In genomic region chr1:212495843-212496494, GRCh38 we compare ENCODE assay signal across 16 cellular contexts.
"Had no signal": no experiment of that assay in that cellular context is flagged by ENCODE, and none has a peak within 500 bp of the region (broad histone marks: within the 10 kb centered on the region; RNA-seq: fewer than 3 reads in every experiment).

No MANE protein-coding gene starts in this region.

- H3K27ac ChIP-seq: adrenal gland, breast epithelium, stomach, testis had no signal

- ATAC-seq: activated naive CD4-positive, alpha-beta T cell treated with anti-CD3 and anti-CD28 coated beads, Interleukin-2, amount 50 U/mL, for 72 hours; left lobe of liver had no signal

- DNase-seq: activated CD4-positive, alpha-beta T cell treated with anti-CD3 and anti-CD28 coated beads, Interleukin-2, amount 50 U/mL, for 4 hours; activated CD4-positive, CD25-positive, alpha-beta regulatory T cell treated with anti-CD3 and anti-CD28 coated beads, Interleukin-2, amount 50 U/mL, for 72 hours; activated gamma-delta T cell treated with Interleukin-2 at 50 U/mL for 16 hours; adrenal gland; dorsolateral prefrontal cortex; foreskin fibroblast; hippocampal formation; kidney; occipital lobe; stomach; T-helper 1 cell; T1000; testis had no signal
